In genomic region chr10:26326874-26327273, GRCh38 we compare ENCODE assay signal across 23 cellular contexts.
DNase-seq lines count a peak whose midpoint lies in the region; ATAC-seq and TF ChIP-seq lines count a peak whose summit lies in the region.
"Had no signal": no experiment of that assay in that cellular context is flagged by ENCODE, and none has a peak within 500 bp of the region (broad histone marks: within the 10 kb centered on the region; RNA-seq: fewer than 3 reads in every experiment).

No MANE protein-coding gene starts in this region.

- ATAC-seq in HG03108 (IDR thresholded peaks at IDR 0.05; ENCODE audit: unreplicated experiment) = no peak
- ATAC-seq: CD8-positive, alpha-beta T cell had no signal

- TF ChIP-seq POLR2A in NB4 (IDR thresholded peaks at IDR 0.05; ENCODE audit: extremely low read depth, insufficient read length) (no peak), spleen (IDR thresholded peaks at IDR 0.05) (no peak)

- intact Hi-C loops in colonic mucosa (cut with DNase I) (no loop called here), spleen (cut with DNase I; ENCODE audit: low total_unique reads) (no loop called here)

- DNase-seq in SIG-M5 treated with dmso at 0.1 percent for 504 hours (lab: John Stamatoyannopoulos, UW; ENCODE audit: unreplicated experiment) = peak; percentile 10
- DNase-seq in SIG-M5 (lab: John Stamatoyannopoulos, UW) = no peak
- peak; percentile 21 for DNase-seq in NB4 (ENCODE audit: low read depth)
- peak; percentile 40 for DNase-seq in OCI-M1 (lab: John Stamatoyannopoulos, UW)
- no peak for DNase-seq in colonic mucosa
- DNase-seq in spleen = no peak
- no peak for DNase-seq in HT-29 (ENCODE audit: low spot score)
- DNase-seq: ACHN; CD8-positive, alpha-beta T cell; H7; NCI-H1105 treated with DMSO at 0.1 percent for 48 hours; NCI-H2029 treated with DMSO at 0.1 percent for 48 hours; NCI-H226; NCI-H510A treated with DMSO at 0.1 percent for 48 hours; NCI-H748 treated with DMSO at 0.1 percent for 48 hours; NK-92 treated with Interleukin-12 subunit alpha and Interleukin-12 subunit beta, amount 100 ng/mL, for 24 hours; PC-9; RPMI8226; T-helper 9 cell had no signal

- H3K27ac ChIP-seq in colonic mucosa (no peak overlapping the region), spleen (no peak overlapping the region)
- H3K27ac ChIP-seq: 22Rv1; BLaER1 treated with 17β-estradiol and CSF1 and Interleukin-3, amounts not matched to agents 10 nM and 100 nM; PC-9; SJSA1 had no signal

- H3K9ac ChIP-seq in colonic mucosa (ENCODE audit: low read depth in 2 of 2, low read length in 2 of 2) = no peak overlapping the region
- H3K9ac ChIP-seq: BLaER1 treated with 17β-estradiol and CSF1 and Interleukin-3, amounts not matched to agents 10 nM and 100 nM had no signal

- H3K9me3 ChIP-seq in colonic mucosa (no peaks in the 10 kb centered on the region), spleen (no peaks in the 10 kb centered on the region)
- H3K9me3 ChIP-seq: SJSA1 had no signal

- TF ChIP-seq CTCF in NB4 (IDR thresholded peaks at IDR 0.05; ENCODE audit: low read depth, low read length) (no peak), colonic mucosa (IDR thresholded peaks at IDR 0.05) (no peak), spleen (IDR thresholded peaks at IDR 0.05 in 8 of 11, conservative IDR thresholded peaks at IDR 0.05 in 3 of 11) (no peak)

- H3K4me1 ChIP-seq in colonic mucosa = no peaks in the 10 kb centered on the region
- H3K4me1 ChIP-seq in spleen = no peaks in the 10 kb centered on the region
- H3K4me1 ChIP-seq: BLaER1 treated with 17β-estradiol and CSF1 and Interleukin-3, amounts not matched to agents 10 nM and 100 nM; SJSA1 had no signal

- H3K27me3 ChIP-seq in colonic mucosa (no peaks in the 10 kb centered on the region), spleen (replicated peaks in 1 of 7) (no peaks in the 10 kb centered on the region)
- H3K27me3 ChIP-seq: BLaER1 treated with 17β-estradiol and CSF1 and Interleukin-3, amounts not matched to agents 10 nM and 100 nM had no signal

- WGBS in spleen, 5 donors = 77 to 88% (median 85%) methylated on average over 4 of the region's 4 CpGs

- H3K4me3 ChIP-seq in NB4 (ENCODE audit: low read depth, low read length) = no peak overlapping the region
- no peak overlapping the region for H3K4me3 ChIP-seq in colonic mucosa
- no peak overlapping the region for H3K4me3 ChIP-seq in spleen
- H3K4me3 ChIP-seq: BLaER1 treated with 17β-estradiol and CSF1 and Interleukin-3, amounts not matched to agents 10 nM and 100 nM; PC-9; SJSA1 had no signal

- H3K36me3 ChIP-seq in colonic mucosa (no peaks in the 10 kb centered on the region), spleen (no peaks in the 10 kb centered on the region)
- H3K36me3 ChIP-seq: BLaER1 treated with 17β-estradiol and CSF1 and Interleukin-3, amounts not matched to agents 10 nM and 100 nM; SJSA1 had no signal

Comparison
In these comparisons a context has a peak if more than half of its experiments do, and no peak if none do; other contexts are left out.
1. DNase-seq: peak in SIG-M5 treated with dmso at 0.1 percent for 504 hours (single experiment), NB4 (single experiment) and OCI-M1 (single experiment); none in SIG-M5 (single experiment), colonic mucosa (single experiment), spleen (single experiment) and HT-29 (single experiment).